8 cellular contexts compared by ENCODE assay signal in the genomic region with DNA sequence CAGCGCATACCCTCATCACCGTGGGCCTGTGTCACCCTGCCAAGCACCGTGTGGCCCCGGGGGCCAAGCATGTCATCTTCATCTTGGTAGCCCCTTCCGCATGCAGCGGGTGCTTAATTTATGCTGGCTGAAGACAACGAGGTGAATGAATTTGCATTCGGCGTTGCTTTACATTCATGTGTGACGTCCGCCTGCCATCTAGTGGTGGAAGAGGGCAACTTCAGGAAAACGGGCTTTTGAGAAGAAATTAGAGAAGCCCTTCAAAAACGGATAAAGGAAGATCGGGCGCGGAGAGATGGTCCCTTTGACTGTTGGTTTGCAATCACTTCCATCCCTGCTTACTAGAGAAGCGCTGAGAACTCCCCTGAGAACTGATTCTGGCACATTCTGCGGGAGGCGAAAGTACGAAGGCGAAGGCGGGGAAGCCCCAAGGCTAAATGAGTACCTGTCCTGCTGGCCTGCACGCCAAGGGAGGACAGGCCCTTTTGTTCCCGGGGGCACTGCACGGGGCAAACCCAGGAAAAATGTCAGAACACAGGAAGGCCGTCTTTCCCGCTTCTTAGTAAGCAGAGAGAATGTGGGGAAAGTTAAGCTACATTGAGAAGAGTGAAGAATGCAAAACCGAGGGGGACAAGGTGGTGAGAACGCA.
DNase-seq lines count a peak whose midpoint lies in the region; ATAC-seq and TF ChIP-seq lines count a peak whose summit lies in the region.

No MANE protein-coding gene starts in this region.

- H3K79me2 ChIP-seq in GM23248 (ENCODE audit: insufficient read depth), result no peaks in the 10 kb centered on the region

- H3K27ac ChIP-seq in GM23248 (no peak overlapping the region), right cardiac atrium (ENCODE audit: low read length) (no peak overlapping the region)

- H3K4me1 ChIP-seq in GM23248 (ENCODE audit: insufficient read depth), result peaks cover 10% of the 10 kb centered on the region
- peaks cover 16% of the 10 kb centered on the region for H3K4me1 ChIP-seq in adipocyte (ENCODE audit: control insufficient read depth, insufficient read depth, low read length)
- no peaks in the 10 kb centered on the region for H3K4me1 ChIP-seq in right cardiac atrium (ENCODE audit: control insufficient read depth, insufficient read depth, low read length)

- ATAC-seq in right cardiac atrium, result peak in 1 of 2 donors; percentile 19
- ATAC-seq in HG02870 (IDR thresholded peaks at IDR 0.05; ENCODE audit: unreplicated experiment), result no peak

- peak overlapping the region; percentile 57 for H2AFZ ChIP-seq in GM23248

- H3K9ac ChIP-seq in GM23248 (no peak overlapping the region), adipocyte (ENCODE audit: low read length) (no peak overlapping the region)

- DNase-seq in DMS53 (lab: John Stamatoyannopoulos, UW) (peak; percentile 92), GM23248 (peak; percentile 75), NCI-H1105 treated with DMSO at 0.1 percent for 48 hours (lab: John Stamatoyannopoulos, UW) (peak; percentile 57), SKM-1 treated with dmso at 0.1 percent for 144 hours (lab: John Stamatoyannopoulos, UW; ENCODE audit: unreplicated experiment) (peak; percentile 66), adipocyte (ENCODE audit: low read depth) (peak; percentile 88), right cardiac atrium (peak in 2 of 3 donors; percentile 44 to 78), retinal pigment epithelial cell (ENCODE audit: low read depth) (no peak)

- H3K27me3 ChIP-seq in GM23248 (replicated peaks; ENCODE audit: insufficient read depth) (no peaks in the 10 kb centered on the region), adipocyte (replicated peaks; ENCODE audit: control insufficient read depth, insufficient read depth, low read length) (no peaks in the 10 kb centered on the region), right cardiac atrium (ENCODE audit: control insufficient read depth, insufficient read depth) (no peaks in the 10 kb centered on the region)

- intact Hi-C loops in right cardiac atrium (cut with DNase I), result no loop called here

- peaks cover 6% of the 10 kb centered on the region for H3F3A ChIP-seq in GM23248 (ENCODE audit: insufficient read depth)

- no peaks in the 10 kb centered on the region for H4K20me1 ChIP-seq in GM23248 (ENCODE audit: insufficient read depth)

- H3K4me3 ChIP-seq in GM23248 (no peak overlapping the region; the same call in 1 of the 2 replicates), adipocyte (ENCODE audit: low read length) (no peak overlapping the region), right cardiac atrium (ENCODE audit: low read length) (no peak overlapping the region), retinal pigment epithelial cell (ENCODE audit: low read length) (peak overlapping the region; percentile 20)

- in situ Hi-C loops in GM23248 (cut with MboI), result no loop called here

- H3K36me3 ChIP-seq in GM23248 (ENCODE audit: low read depth) (no peaks in the 10 kb centered on the region), adipocyte (ENCODE audit: control insufficient read depth, insufficient read depth, low read length, severe bottlenecking) (no peaks in the 10 kb centered on the region)

- WGBS in GM23248 (ENCODE audit: low coverage in 1 of 2, low lambda C conversion rate in 2 of 2, missing lambda C conversion rate in 2 of 2), 2 experiments, result 38% methylated on average over 29 of the region's 29 CpGs
- 34% methylated on average over 29 of the region's 29 CpGs for WGBS in right cardiac atrium

- TF ChIP-seq CTCF in retinal pigment epithelial cell (conservative IDR thresholded peaks at IDR 0.05; ENCODE audit: low read depth, low read length), result peak; percentile 89

- 0 out of 2 replicates have a peak, but pooled peaks cover 1% of the 10 kb centered on the region for H3K9me2 ChIP-seq in GM23248 (ENCODE audit: insufficient read depth)

- H3K4me2 ChIP-seq in GM23248 (ENCODE audit: unreplicated experiment), result peak overlapping the region; percentile 54

- H3K9me3 ChIP-seq in GM23248 (ENCODE audit: low read depth) (no peaks in the 10 kb centered on the region), adipocyte (ENCODE audit: control insufficient read depth, low read length) (no peaks in the 10 kb centered on the region), right cardiac atrium (ENCODE audit: control insufficient read depth, low read length) (no peaks in the 10 kb centered on the region)
